8 cellular contexts compared by ENCODE assay signal in genomic region chr9:127974769-127975261, GRCh38. TPM values are rescaled to one million over a fixed set of nuclear protein-coding genes. Genes with fewer than 3 reads are reported as not detected.
A peak's percentile ranks its signal among the peaks of the same experiment; 100 is the strongest.
DNase-seq lines count a peak whose midpoint lies in the region; ATAC-seq and TF ChIP-seq lines count a peak whose summit lies in the region.

No MANE protein-coding gene starts in this region.

- TF ChIP-seq CTCF in Calu3 (IDR thresholded peaks at IDR 0.05; ENCODE audit: unreplicated experiment) (no peak), activated B cell treated with CpG ODN at 0.5 μM for 24 hours (IDR thresholded peaks at IDR 0.05) (no peak), glutamatergic neuron (IDR thresholded peaks at IDR 0.05; ENCODE audit: partially characterized antibody, unreplicated experiment) (no peak)

- CTCF ChIA-PET in Calu3 (lab: Charles Lee): interaction anchor here (1.2 kb wide), 1 partner anchor 19 kb away, joined by 3 read pairs; no protein-coding TSS in a partner anchor
- CTCF ChIA-PET in activated B cell treated with CpG ODN at 0.5 μM for 24 hours (lab: Charles Lee): interaction anchor here (1.2 to 2.9 kb wide), 3 partner anchors 32 to 60 kb away, joined by 4 to 11 read pairs (median 7); no protein-coding TSS in a partner anchor

- H3K4me3 Mint-ChIP-seq in Calu3 (ENCODE audit: low read depth, unreplicated experiment) (peak overlapping the region; percentile 48), activated B cell treated with CpG ODN at 0.5 μM for 24 hours (peak overlapping the region; percentile 57), glutamatergic neuron (ENCODE audit: unreplicated experiment) (no peak overlapping the region)

- no peaks in the 10 kb centered on the region for H3K9me3 Mint-ChIP-seq in Calu3 (ENCODE audit: low read depth, unreplicated experiment)
- no peaks in the 10 kb centered on the region for H3K9me3 Mint-ChIP-seq in activated B cell treated with CpG ODN at 0.5 μM for 24 hours
- peaks cover 3% of the 10 kb centered on the region for H3K9me3 Mint-ChIP-seq in glutamatergic neuron (ENCODE audit: unreplicated experiment)

- intact Hi-C loops in Calu3 (cut with micrococcal nuclease; ENCODE audit: unreplicated experiment) (no loop called here), activated B cell treated with CpG ODN at 0.5 μM for 24 hours (cut with micrococcal nuclease) (no loop called here)

- peaks cover 55% of the 10 kb centered on the region for H3K4me1 Mint-ChIP-seq in Calu3 (ENCODE audit: low read depth, unreplicated experiment)
- H3K4me1 Mint-ChIP-seq in activated B cell treated with CpG ODN at 0.5 μM for 24 hours: peaks cover 93% of the 10 kb centered on the region
- H3K4me1 Mint-ChIP-seq in glutamatergic neuron (ENCODE audit: low read depth, unreplicated experiment): peaks cover 25% of the 10 kb centered on the region

- H3K4me3 ChIP-seq in skin epidermis: no peak overlapping the region

- DNase-seq in Calu3 (no peak), activated B cell treated with CpG ODN at 0.5 μM for 24 hours (no peak), glutamatergic neuron (no peak), kidney tubule cell (ENCODE audit: low spot score) (no peak), NCI-H2227 (lab: John Stamatoyannopoulos, UW; ENCODE audit: unreplicated experiment) (no peak), SW480 (ENCODE audit: low spot score) (no peak)

- ATAC-seq in activated B cell treated with CpG ODN at 0.5 μM for 24 hours (ENCODE audit: low read depth): no peak
- ATAC-seq in HG02759 (IDR thresholded peaks at IDR 0.05; ENCODE audit: unreplicated experiment): no peak

- H3K27ac Mint-ChIP-seq in Calu3 (ENCODE audit: unreplicated experiment) (no peak overlapping the region), activated B cell treated with CpG ODN at 0.5 μM for 24 hours (peak overlapping the region; percentile 97), glutamatergic neuron (ENCODE audit: unreplicated experiment) (peak overlapping the region; percentile 9)

- peaks cover 65% of the 10 kb centered on the region for H3K36me3 Mint-ChIP-seq in Calu3 (ENCODE audit: insufficient read depth, unreplicated experiment)
- peaks cover 17% of the 10 kb centered on the region for H3K36me3 Mint-ChIP-seq in activated B cell treated with CpG ODN at 0.5 μM for 24 hours (ENCODE audit: low read depth)
- H3K36me3 Mint-ChIP-seq in glutamatergic neuron (ENCODE audit: unreplicated experiment): no peaks in the 10 kb centered on the region

- no TSS peak for BruUV-seq in Calu3 (replicated peaks; lab: Mats Ljungman, UMichigan)

- no peaks in the 10 kb centered on the region for H3K27me3 Mint-ChIP-seq in Calu3 (ENCODE audit: unreplicated experiment)
- no peaks in the 10 kb centered on the region for H3K27me3 Mint-ChIP-seq in activated B cell treated with CpG ODN at 0.5 μM for 24 hours
- peaks cover 8% of the 10 kb centered on the region for H3K27me3 Mint-ChIP-seq in glutamatergic neuron (ENCODE audit: unreplicated experiment)

- peak overlapping the region in 14 of 21 experiments; percentile 1 to 93 (median 90) for H3K27ac ChIP-seq in skin epidermis

- POLR2A ChIA-PET in activated B cell treated with CpG ODN at 0.5 μM for 24 hours (lab: Charles Lee): interaction anchor here (1.2 kb wide), 1 partner anchor 9 kb away, joined by 4 read pairs; no protein-coding TSS in a partner anchor

RNA-seq across cellular contexts. Expression of gene EEIG1, which starts 6.0 kb away (rescaled TPM):
- total RNA-seq in Calu3 (2022) (80.7 and 84.6 TPM in 2 replicates), activated B cell treated with CpG ODN at 0.5 μM for 24 hours (65.8 and 88.1 TPM in 2 replicates), glutamatergic neuron (ENCODE audit: unreplicated experiment) (15.8 TPM)

RNA-seq across cellular contexts. Expression of gene DPM2, which starts 37.2 kb away (rescaled TPM):
- total RNA-seq in Calu3 (2022): 31.5 and 39.9 TPM in 2 replicates
- 41.4 and 50.6 TPM in 2 replicates for total RNA-seq in activated B cell treated with CpG ODN at 0.5 μM for 24 hours
- total RNA-seq in glutamatergic neuron (ENCODE audit: unreplicated experiment): 35.3 TPM

RNA-seq across cellular contexts. Expression of gene PIP5KL1, which starts 44.2 kb away (rescaled TPM):
- total RNA-seq in Calu3 (2022) (0.17 and 1.1 TPM in 2 replicates), activated B cell treated with CpG ODN at 0.5 μM for 24 hours (1.7 and 1.8 TPM in 2 replicates), glutamatergic neuron (ENCODE audit: unreplicated experiment) (11.9 TPM)

RNA-seq across cellular contexts. Expression of gene ST6GALNAC4, which starts 58.0 kb away (rescaled TPM):
- total RNA-seq in Calu3 (2022) (11.8 and 12.8 TPM in 2 replicates), activated B cell treated with CpG ODN at 0.5 μM for 24 hours (71.3 and 85.4 TPM in 2 replicates), glutamatergic neuron (ENCODE audit: unreplicated experiment) (15.8 TPM)
